ENCODE assay signal across 16 cellular contexts in genomic region chr6:82980086-82980485, GRCh38.
DNase-seq lines count a peak whose midpoint lies in the region; FAIRE-seq and TF ChIP-seq lines count a peak whose summit lies in the region.
"Had no signal": no experiment of that assay in that cellular context is flagged by ENCODE, and none has a peak within 500 bp of the region (broad histone marks: within the 10 kb centered on the region; RNA-seq: fewer than 3 reads in every experiment).

No MANE protein-coding gene starts in this region.

- no peaks in the 10 kb centered on the region for H3K79me2 ChIP-seq in keratinocyte (ENCODE audit: control insufficient read depth, insufficient read depth, low read length)
- H3K79me2 ChIP-seq in neural progenitor cell (ENCODE audit: low read depth): no peaks in the 10 kb centered on the region
- H3K79me2 ChIP-seq in OCI-LY7 (ENCODE audit: insufficient read depth, low read depth, low read length): no peaks in the 10 kb centered on the region

- H3K4me3 ChIP-seq in astrocyte of the spinal cord (ENCODE audit: low read depth, low read length): no peak overlapping the region
- H3K4me3 ChIP-seq in keratinocyte (ENCODE audit: control insufficient read depth in 2 of 3, extremely low read depth in 1 of 3, insufficient read depth in 2 of 3, low read depth in 1 of 3, low read length in 3 of 3): no peak overlapping the region
- no peak overlapping the region for H3K4me3 ChIP-seq in neural progenitor cell
- no peak overlapping the region for H3K4me3 ChIP-seq in OCI-LY7 (ENCODE audit: low read depth, low read length, poor library complexity, severe bottlenecking)
- H3K4me3 ChIP-seq: BLaER1 treated with 17β-estradiol and CSF1 and Interleukin-3, amounts not matched to agents 10 nM and 100 nM; heart left ventricle; pancreas had no signal

- H3K27ac ChIP-seq in keratinocyte (ENCODE audit: control insufficient read depth, insufficient read depth, low read length): no peak overlapping the region
- H3K27ac ChIP-seq in neural progenitor cell: no peak overlapping the region
- no peak overlapping the region for H3K27ac ChIP-seq in OCI-LY7 (ENCODE audit: low read depth, low read length, poor library complexity, severe bottlenecking)
- H3K27ac ChIP-seq: BLaER1 treated with 17β-estradiol and CSF1 and Interleukin-3, amounts not matched to agents 10 nM and 100 nM; heart left ventricle; pancreas; WERI-Rb-1 had no signal

- dilution Hi-C loops in keratinocyte (cut with MboI; ENCODE audit: extremely low pct_ligation_motif_present, low sequenced_read_pairs): no loop called here

- no peaks in the 10 kb centered on the region for H3K27me3 Mint-ChIP-seq in neural progenitor cell (ENCODE audit: insufficient read depth, low read depth)

- no peak overlapping the region for H3K4me3 Mint-ChIP-seq in neural progenitor cell

- intact Hi-C loops in OCI-LY7 (cut with micrococcal nuclease; ENCODE audit: unreplicated experiment): no loop called here

- H3K9me2 ChIP-seq in OCI-LY7 (ENCODE audit: insufficient read depth, low read length): no peaks in the 10 kb centered on the region

- peaks cover 25% of the 10 kb centered on the region for H3K36me3 Mint-ChIP-seq in neural progenitor cell

- H3K9me3 Mint-ChIP-seq in neural progenitor cell: peaks cover 7% of the 10 kb centered on the region

- H3K4me1 Mint-ChIP-seq in neural progenitor cell: no peaks in the 10 kb centered on the region

- POLR2A ChIA-PET in OCI-LY7 (lab: Charles Lee): no interaction called here

- in situ Hi-C loops in astrocyte of the spinal cord (cut with HindIII; ENCODE audit: low sequenced_read_pairs): no loop called here

- H2AFZ ChIP-seq in keratinocyte (ENCODE audit: control insufficient read depth, low read length) (no peak overlapping the region), neural progenitor cell (replicated peaks) (no peak overlapping the region), OCI-LY7 (ENCODE audit: low read length) (no peak overlapping the region)

- no peaks in the 10 kb centered on the region for H3K36me3 ChIP-seq in keratinocyte (ENCODE audit: control insufficient read depth in 2 of 2, extremely low read depth in 1 of 2, insufficient read depth in 2 of 2, low read length in 2 of 2)
- H3K36me3 ChIP-seq in neural progenitor cell: peaks cover 5% of the 10 kb centered on the region
- H3K36me3 ChIP-seq in OCI-LY7 (ENCODE audit: insufficient read depth, low read length): no peaks in the 10 kb centered on the region
- H3K36me3 ChIP-seq: BLaER1 treated with 17β-estradiol and CSF1 and Interleukin-3, amounts not matched to agents 10 nM and 100 nM; heart left ventricle; pancreas; WERI-Rb-1 had no signal

- no peak overlapping the region for H3K27ac Mint-ChIP-seq in neural progenitor cell

- no TSS peak for BruUV-seq in OCI-LY7 (replicated peaks; lab: Mats Ljungman, UMichigan)

- peak; percentile 29 for FAIRE-seq in keratinocyte (lab: Jason Lieb, UNC)
- FAIRE-seq: kidney, pancreas had no signal

- H3K4me1 ChIP-seq in keratinocyte (ENCODE audit: control insufficient read depth, extremely low read depth, insufficient read depth, low read length) (no peaks in the 10 kb centered on the region), neural progenitor cell (no peaks in the 10 kb centered on the region), OCI-LY7 (ENCODE audit: insufficient read depth, low read length, poor library complexity, severe bottlenecking) (no peaks in the 10 kb centered on the region)
- H3K4me1 ChIP-seq: BLaER1 treated with 17β-estradiol and CSF1 and Interleukin-3, amounts not matched to agents 10 nM and 100 nM; heart left ventricle; pancreas had no signal

- TF ChIP-seq CTCF in astrocyte of the spinal cord (IDR thresholded peaks at IDR 0.05; ENCODE audit: low read depth, low read length) (no peak), keratinocyte (optimal IDR thresholded peaks at IDR 0.05 in 1 of 3, IDR thresholded peaks at IDR 0.05 in 1 of 3, conservative IDR thresholded peaks at IDR 0.05 in 1 of 3; ENCODE audit: extremely low read depth in 1 of 3, insufficient read depth in 2 of 3, low read length in 3 of 3) (no peak), neural progenitor cell (IDR thresholded peaks at IDR 0.05) (no peak), OCI-LY7 (conservative IDR thresholded peaks at IDR 0.05; ENCODE audit: low read length) (no peak)

- DNase-seq in AG20443 (ENCODE audit: low spot score) (peak; percentile 9), HT1080 (ENCODE audit: low read depth) (peak; percentile 62), astrocyte of the spinal cord (ENCODE audit: low read depth, low spot score) (peak; percentile 64), keratinocyte (ENCODE audit: low read depth, low spot score) (no peak), SW480 (ENCODE audit: low spot score) (no peak), neural progenitor cell (ENCODE audit: low spot score) (no peak), OCI-LY7 (ENCODE audit: low spot score) (no peak), GOT3 (lab: John Stamatoyannopoulos, UW) (no peak)
- DNase-seq: caudate nucleus, heart left ventricle, kidney, NCI-H2029 treated with DMSO at 0.1 percent for 48 hours, pancreas, SW 1271, WERI-Rb-1 had no signal

- CTCF ChIA-PET in OCI-LY7 (lab: Charles Lee; ENCODE audit: unreplicated experiment): no interaction called here

- H3K27me3 ChIP-seq in keratinocyte (ENCODE audit: control insufficient read depth, extremely low read depth, insufficient read depth, low read length): no peaks in the 10 kb centered on the region
- no peaks in the 10 kb centered on the region for H3K27me3 ChIP-seq in neural progenitor cell
- H3K27me3 ChIP-seq: BLaER1 treated with 17β-estradiol and CSF1 and Interleukin-3, amounts not matched to agents 10 nM and 100 nM; heart left ventricle; pancreas had no signal

- H3F3A ChIP-seq in neural progenitor cell (ENCODE audit: low read depth): peaks cover 4% of the 10 kb centered on the region

- no peaks in the 10 kb centered on the region for H3K9me1 ChIP-seq in keratinocyte (ENCODE audit: control insufficient read depth, extremely low read depth, insufficient read depth, low read length)

- H3K9me3 ChIP-seq in keratinocyte (ENCODE audit: control insufficient read depth, low read depth, low read length): no peaks in the 10 kb centered on the region
- no peaks in the 10 kb centered on the region for H3K9me3 ChIP-seq in neural progenitor cell (ENCODE audit: low read depth)
- H3K9me3 ChIP-seq in OCI-LY7 (ENCODE audit: low read length): no peaks in the 10 kb centered on the region
- H3K9me3 ChIP-seq: BLaER1 treated with 17β-estradiol and CSF1 and Interleukin-3, amounts not matched to agents 10 nM and 100 nM; heart left ventricle; pancreas had no signal

- H3K9ac ChIP-seq in keratinocyte (ENCODE audit: control insufficient read depth, extremely low read depth, insufficient read depth, low read length) (no peak overlapping the region), neural progenitor cell (no peak overlapping the region)
- H3K9ac ChIP-seq: BLaER1 treated with 17β-estradiol and CSF1 and Interleukin-3, amounts not matched to agents 10 nM and 100 nM had no signal

- H4K20me1 ChIP-seq in keratinocyte (ENCODE audit: control insufficient read depth, extremely low read depth, insufficient read depth, low read length) (no peaks in the 10 kb centered on the region), neural progenitor cell (ENCODE audit: low read depth) (no peaks in the 10 kb centered on the region), OCI-LY7 (ENCODE audit: insufficient read depth, low read length) (no peaks in the 10 kb centered on the region)
- H4K20me1 ChIP-seq: BLaER1 treated with 17β-estradiol and CSF1 and Interleukin-3, amounts not matched to agents 10 nM and 100 nM had no signal

- H3K4me2 ChIP-seq in keratinocyte (ENCODE audit: control insufficient read depth, extremely low read depth, insufficient read depth, low read depth, low read length) (no peak overlapping the region), neural progenitor cell (no peak overlapping the region), OCI-LY7 (ENCODE audit: low read length) (no peak overlapping the region)
- H3K4me2 ChIP-seq: BLaER1 treated with 17β-estradiol and CSF1 and Interleukin-3, amounts not matched to agents 10 nM and 100 nM had no signal

Comparison
In these comparisons a context has a peak if more than half of its experiments do, and no peak if none do; other contexts are left out.
1. DNase-seq: peak in AG20443 (single experiment), HT1080 (single experiment) and astrocyte of the spinal cord (single experiment); none in keratinocyte (single experiment), SW480 (single experiment), neural progenitor cell (single experiment), OCI-LY7 (single experiment) and GOT3 (single experiment).